18 cellular contexts compared by ENCODE assay signal in the genomic region with DNA sequence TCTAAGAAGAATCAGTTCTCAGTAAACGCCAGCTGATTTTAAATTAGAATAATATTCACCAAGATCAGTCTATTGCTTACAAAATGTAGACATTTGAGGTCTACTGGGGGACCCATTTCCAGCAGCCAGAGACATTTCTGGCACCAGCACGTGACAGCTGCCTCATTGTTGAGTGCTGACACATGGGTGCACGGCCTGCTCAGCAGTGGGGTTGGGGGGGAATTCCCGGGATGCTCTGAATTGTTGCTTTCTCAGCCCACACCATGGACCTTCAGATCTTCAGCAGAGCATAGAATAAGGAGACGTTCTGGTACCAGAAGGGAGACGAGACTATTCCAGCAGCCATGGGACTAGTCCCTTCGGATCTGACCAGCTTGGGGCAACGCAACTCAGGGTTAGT. TPM values are rescaled to one million over a fixed set of nuclear protein-coding genes. Genes with fewer than 3 reads are reported as not detected.
"Had no signal": no experiment of that assay in that cellular context is flagged by ENCODE, and none has a peak within 500 bp of the region (broad histone marks: within the 10 kb centered on the region; RNA-seq: fewer than 3 reads in every experiment).

No MANE protein-coding gene starts in this region.

- H3K9me3 ChIP-seq: adrenal gland, right lobe of liver had no signal

- H3K4me1 ChIP-seq: right lobe of liver had no signal

- FAIRE-seq: TTC549 had no signal

- H3K27me3 ChIP-seq: adrenal gland, right lobe of liver, spleen had no signal

- ATAC-seq: natural killer cell, right lobe of liver, T-helper 17 cell had no signal

- H3K27ac ChIP-seq: adrenal gland, right lobe of liver had no signal

- DNase-seq: activated CD4-positive, alpha-beta T cell treated with anti-CD3 and anti-CD28 coated beads, Interleukin-2, amount 10 ng/mL, durations not matched to agents 7 days and 5 days; activated CD4-positive, CD25-positive, alpha-beta regulatory T cell; activated naive CD4-positive, alpha-beta T cell treated with anti-CD3 and anti-CD28 coated beads, Interleukin-2, amount 50 U/mL, for 16 hours; adrenal gland; cerebellar nuclear complex; endodermal cell; erythroblast; natural killer cell; nucleus accumbens; right lobe of liver; spleen; stimulated activated CD4-positive, alpha-beta T cell treated with anti-CD3 and anti-CD28 coated beads, Interleukin-1b, Interleukin-23, amount 100 ng/mL, for 48 hours; stimulated activated naive CD4-positive, alpha-beta T cell; T-helper 17 cell had no signal

- H3K4me3 ChIP-seq: adrenal gland, right lobe of liver, spleen had no signal

- H3K36me3 ChIP-seq: adrenal gland, right lobe of liver had no signal

RNA-seq across cellular contexts. Expression of gene PLEKHG7, which starts 18.3 kb away (rescaled TPM):
- total RNA-seq: activated CD4-positive, alpha-beta T cell treated with anti-CD3 and anti-CD28 coated beads, Interleukin-2, amount 10 ng/mL, durations not matched to agents 7 days and 5 days; activated CD8-positive, alpha-beta memory T cell treated with anti-CD3 and anti-CD28 coated beads for 36 hours; adrenal gland; dermis microvascular lymphatic vessel endothelial cell; endodermal cell; lung microvascular endothelial cell had no signal
- polyA plus RNA-seq: adrenal gland had no signal
